1 cellular context compared by ENCODE assay signal in genomic region chr9:125119643-125120286, GRCh38.
TF ChIP-seq lines count a peak whose summit lies in the region.

No MANE protein-coding gene starts in this region.

TF ChIP-seq in WTC11, 78 proteins besides CTCF, POLR2A, EP300 and RAD21 (continued from another document):
- TF ChIP-seq, protein P1, sequence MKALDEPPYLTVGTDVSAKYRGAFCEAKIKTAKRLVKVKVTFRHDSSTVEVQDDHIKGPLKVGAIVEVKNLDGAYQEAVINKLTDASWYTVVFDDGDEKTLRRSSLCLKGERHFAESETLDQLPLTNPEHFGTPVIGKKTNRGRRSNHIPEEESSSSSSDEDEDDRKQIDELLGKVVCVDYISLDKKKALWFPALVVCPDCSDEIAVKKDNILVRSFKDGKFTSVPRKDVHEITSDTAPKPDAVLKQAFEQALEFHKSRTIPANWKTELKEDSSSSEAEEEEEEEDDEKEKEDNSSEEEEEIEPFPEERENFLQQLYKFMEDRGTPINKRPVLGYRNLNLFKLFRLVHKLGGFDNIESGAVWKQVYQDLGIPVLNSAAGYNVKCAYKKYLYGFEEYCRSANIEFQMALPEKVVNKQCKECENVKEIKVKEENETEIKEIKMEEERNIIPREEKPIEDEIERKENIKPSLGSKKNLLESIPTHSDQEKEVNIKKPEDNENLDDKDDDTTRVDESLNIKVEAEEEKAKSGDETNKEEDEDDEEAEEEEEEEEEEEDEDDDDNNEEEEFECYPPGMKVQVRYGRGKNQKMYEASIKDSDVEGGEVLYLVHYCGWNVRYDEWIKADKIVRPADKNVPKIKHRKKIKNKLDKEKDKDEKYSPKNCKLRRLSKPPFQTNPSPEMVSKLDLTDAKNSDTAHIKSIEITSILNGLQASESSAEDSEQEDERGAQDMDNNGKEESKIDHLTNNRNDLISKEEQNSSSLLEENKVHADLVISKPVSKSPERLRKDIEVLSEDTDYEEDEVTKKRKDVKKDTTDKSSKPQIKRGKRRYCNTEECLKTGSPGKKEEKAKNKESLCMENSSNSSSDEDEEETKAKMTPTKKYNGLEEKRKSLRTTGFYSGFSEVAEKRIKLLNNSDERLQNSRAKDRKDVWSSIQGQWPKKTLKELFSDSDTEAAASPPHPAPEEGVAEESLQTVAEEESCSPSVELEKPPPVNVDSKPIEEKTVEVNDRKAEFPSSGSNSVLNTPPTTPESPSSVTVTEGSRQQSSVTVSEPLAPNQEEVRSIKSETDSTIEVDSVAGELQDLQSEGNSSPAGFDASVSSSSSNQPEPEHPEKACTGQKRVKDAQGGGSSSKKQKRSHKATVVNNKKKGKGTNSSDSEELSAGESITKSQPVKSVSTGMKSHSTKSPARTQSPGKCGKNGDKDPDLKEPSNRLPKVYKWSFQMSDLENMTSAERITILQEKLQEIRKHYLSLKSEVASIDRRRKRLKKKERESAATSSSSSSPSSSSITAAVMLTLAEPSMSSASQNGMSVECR (CRISPR knock-in tag; IDR thresholded peaks at IDR 0.05; ENCODE audit: borderline replicate concordance), result no peak
- TF ChIP-seq, protein P2, sequence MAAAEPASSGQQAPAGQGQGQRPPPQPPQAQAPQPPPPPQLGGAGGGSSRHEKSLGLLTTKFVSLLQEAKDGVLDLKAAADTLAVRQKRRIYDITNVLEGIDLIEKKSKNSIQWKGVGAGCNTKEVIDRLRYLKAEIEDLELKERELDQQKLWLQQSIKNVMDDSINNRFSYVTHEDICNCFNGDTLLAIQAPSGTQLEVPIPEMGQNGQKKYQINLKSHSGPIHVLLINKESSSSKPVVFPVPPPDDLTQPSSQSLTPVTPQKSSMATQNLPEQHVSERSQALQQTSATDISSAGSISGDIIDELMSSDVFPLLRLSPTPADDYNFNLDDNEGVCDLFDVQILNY (CRISPR knock-in tag; IDR thresholded peaks at IDR 0.05), result no peak
- no peak for TF ChIP-seq NFE2L1 (CRISPR knock-in tag; IDR thresholded peaks at IDR 0.05)
